In genomic region chr9:116212986-116213672, GRCh38 we compare ENCODE assay signal across 1 cellular context.
TF ChIP-seq lines count a peak whose summit lies in the region.

No MANE protein-coding gene starts in this region.

TF ChIP-seq in GM23338, 12 proteins besides CTCF, POLR2A, EP300 and RAD21 (continued from another document):
- TF ChIP-seq ZNF462 (CRISPR knock-in tag; IDR thresholded peaks at IDR 0.05): no peak
- TF ChIP-seq ZNF114 (CRISPR knock-in tag; IDR thresholded peaks at IDR 0.05): no peak
- no peak for TF ChIP-seq CREB1 (CRISPR knock-in tag; IDR thresholded peaks at IDR 0.05; ENCODE audit: low read depth)
- no peak for TF ChIP-seq POLR2AphosphoS5 (IDR thresholded peaks at IDR 0.05; ENCODE audit: low read depth)
- no peak for TF ChIP-seq EZH2 (IDR thresholded peaks at IDR 0.05; ENCODE audit: low read depth, unreplicated experiment)
- TF ChIP-seq NANOG (IDR thresholded peaks at IDR 0.05; ENCODE audit: borderline replicate concordance): no peak
